ENCODE assay signal across 18 cellular contexts in genomic region chr19:3830841-3831589, GRCh38. TPM values are rescaled to one million over a fixed set of nuclear protein-coding genes. Genes with fewer than 3 reads are reported as not detected.
DNase-seq lines count a peak whose midpoint lies in the region; ATAC-seq, FAIRE-seq and TF ChIP-seq lines count a peak whose summit lies in the region.
"Had no signal": no experiment of that assay in that cellular context is flagged by ENCODE, and none has a peak within 500 bp of the region (broad histone marks: within the 10 kb centered on the region; RNA-seq: fewer than 3 reads in every experiment).

No MANE protein-coding gene starts in this region.

- intact Hi-C loops in natural killer cell (cut with micrococcal nuclease), result no loop called here

- no peak overlapping the region for H3K4me3 ChIP-seq in MG63

- H3K27me3 ChIP-seq in MG63, result no peaks in the 10 kb centered on the region

- FAIRE-seq in HTR-8/SVneo (lab: Jason Lieb, UNC), result peak; percentile 49
- FAIRE-seq: D721Med had no signal

- H3K9me3 ChIP-seq in MG63, result no peaks in the 10 kb centered on the region

- peaks cover 0 to 2% of the 10 kb centered on the region in 2 donors for H3K4me1 Mint-ChIP-seq in natural killer cell treated with Interleukin-12 subunit alpha and Interleukin-12 subunit beta and Interleukin-15 and Interleukin-18, amount 100 ng/mL, for 72 hours (ENCODE audit: low read depth in 2 of 2)
- H3K4me1 Mint-ChIP-seq in natural killer cell, result no peaks in the 10 kb centered on the region

- no peak for ATAC-seq in natural killer cell treated with Interleukin-12 subunit alpha and Interleukin-12 subunit beta and Interleukin-15 and Interleukin-18, amount 100 ng/mL, for 72 hours
- ATAC-seq in natural killer cell, result no peak
- ATAC-seq: CD8-positive, alpha-beta T cell had no signal

- no peaks in the 10 kb centered on the region for H3K9me3 Mint-ChIP-seq in natural killer cell treated with Interleukin-12 subunit alpha and Interleukin-12 subunit beta and Interleukin-15 and Interleukin-18, amount 100 ng/mL, for 72 hours
- H3K9me3 Mint-ChIP-seq in natural killer cell, result no peaks in the 10 kb centered on the region
- H3K9me3 Mint-ChIP-seq: CD8-positive, alpha-beta T cell had no signal

- H3K27ac Mint-ChIP-seq in natural killer cell treated with Interleukin-12 subunit alpha and Interleukin-12 subunit beta and Interleukin-15 and Interleukin-18, amount 100 ng/mL, for 72 hours, result no peak overlapping the region
- no peak overlapping the region for H3K27ac Mint-ChIP-seq in natural killer cell
- H3K27ac Mint-ChIP-seq: B cell; CD8-positive, alpha-beta T cell; IgD-negative memory B cell had no signal

- H3K36me3 ChIP-seq in MG63, result no peaks in the 10 kb centered on the region

- no peaks in the 10 kb centered on the region for H3K36me3 Mint-ChIP-seq in natural killer cell treated with Interleukin-12 subunit alpha and Interleukin-12 subunit beta and Interleukin-15 and Interleukin-18, amount 100 ng/mL, for 72 hours
- H3K36me3 Mint-ChIP-seq in natural killer cell, result no peaks in the 10 kb centered on the region
- H3K36me3 Mint-ChIP-seq: CD8-positive, alpha-beta T cell; IgD-negative memory B cell had no signal

- TF ChIP-seq CTCF in natural killer cell (IDR thresholded peaks at IDR 0.05), result no peak

- peak; percentile 41 for DNase-seq in natural killer cell treated with Interleukin-12 subunit alpha and Interleukin-12 subunit beta and Interleukin-15 and Interleukin-18, amount 100 ng/mL, for 72 hours (ENCODE audit: low spot score)
- DNase-seq in natural killer cell, result no peak
- no peak for DNase-seq in HTR-8/SVneo (ENCODE audit: insufficient read length, low spot score)
- DNase-seq in left kidney (ENCODE audit: low read depth, low spot score), result peak; percentile 66
- DNase-seq in MG63, result no peak
- DNase-seq in mesenteric fat pad (ENCODE audit: low spot score), result no peak
- no peak for DNase-seq in NCI-H1105 treated with DMSO at 0.1 percent for 48 hours (lab: John Stamatoyannopoulos, UW)
- DNase-seq: CD8-positive, alpha-beta T cell; DMS79; HCEC 1CT; NCI-H1417; NCI-H2029 treated with DMSO at 0.1 percent for 48 hours had no signal

- H3K4me3 Mint-ChIP-seq in natural killer cell treated with Interleukin-12 subunit alpha and Interleukin-12 subunit beta and Interleukin-15 and Interleukin-18, amount 100 ng/mL, for 72 hours, result no peak overlapping the region
- H3K4me3 Mint-ChIP-seq in natural killer cell, result no peak overlapping the region
- H3K4me3 Mint-ChIP-seq: B cell; CD8-positive, alpha-beta T cell; IgD-negative memory B cell had no signal

- no peaks in the 10 kb centered on the region for H3K27me3 Mint-ChIP-seq in natural killer cell treated with Interleukin-12 subunit alpha and Interleukin-12 subunit beta and Interleukin-15 and Interleukin-18, amount 100 ng/mL, for 72 hours
- no peaks in the 10 kb centered on the region for H3K27me3 Mint-ChIP-seq in natural killer cell (ENCODE audit: low read depth in 2 of 2)

RNA-seq across cellular contexts. Expression of gene ZFR2, which starts 37.8 kb away (rescaled TPM):
- total RNA-seq in natural killer cell treated with Interleukin-12 subunit alpha and Interleukin-12 subunit beta and Interleukin-15 and Interleukin-18, amount 100 ng/mL, for 72 hours, result 1 to 10 TPM in 1 of 2 donors, under 1 TPM in 1; 0.67 to 1.4 TPM
- total RNA-seq in natural killer cell (1 to 10 TPM; 1.6 to 4.4 (median 1.7) TPM), mesenteric fat pad (not detected)
- total RNA-seq in MG63 (2014; rRNA removed; shearing (Covaris generic); ENCODE audit: low replicate concordance), result not detected in 2 replicates
- total RNA-seq: HT-29, LHCN-M2 had no signal

RNA-seq across cellular contexts. Expression of gene MATK, which starts 44.8 kb away (rescaled TPM):
- total RNA-seq in natural killer cell treated with Interleukin-12 subunit alpha and Interleukin-12 subunit beta and Interleukin-15 and Interleukin-18, amount 100 ng/mL, for 72 hours, result 10 to 100 TPM; 58.5 to 61.9 TPM
- total RNA-seq in natural killer cell (100 to 1,000 TPM; 269 to 353 (median 317) TPM), mesenteric fat pad (3.3 TPM)
- 0.69 and 3.9 TPM in 2 replicates for total RNA-seq in MG63 (2014; rRNA removed; shearing (Covaris generic); ENCODE audit: low replicate concordance)
- total RNA-seq: LHCN-M2 had no signal

RNA-seq across cellular contexts. Expression of gene ATCAY, which starts 49.5 kb away (rescaled TPM):
- not detected for total RNA-seq in natural killer cell treated with Interleukin-12 subunit alpha and Interleukin-12 subunit beta and Interleukin-15 and Interleukin-18, amount 100 ng/mL, for 72 hours
- total RNA-seq in natural killer cell (not detected), mesenteric fat pad (not detected)
- total RNA-seq in MG63 (2014; rRNA removed; shearing (Covaris generic); ENCODE audit: low replicate concordance), result not detected in 2 replicates
- total RNA-seq: B cell; CD8-positive, alpha-beta T cell; HT-29; SK-MEL-5 had no signal

RNA-seq across cellular contexts. Expression of gene RAX2, which starts 59.0 kb away (rescaled TPM):
- under 1 TPM in 1 of 2 donors, not detected in 1; 0.21 TPM for total RNA-seq in natural killer cell treated with Interleukin-12 subunit alpha and Interleukin-12 subunit beta and Interleukin-15 and Interleukin-18, amount 100 ng/mL, for 72 hours
- total RNA-seq in natural killer cell (not detected), mesenteric fat pad (not detected)
- total RNA-seq in MG63 (2014; rRNA removed; shearing (Covaris generic); ENCODE audit: low replicate concordance), result not detected in 2 replicates
- total RNA-seq: B cell; CD8-positive, alpha-beta T cell; HT-29; LHCN-M2; SK-MEL-5 had no signal

Comparison
In these comparisons a context has a peak if more than half of its experiments do, and no peak if none do; other contexts are left out.
1. DNase-seq: peak in natural killer cell treated with Interleukin-12 subunit alpha and Interleukin-12 subunit beta and Interleukin-15 and Interleukin-18, amount 100 ng/mL, for 72 hours (single experiment) and left kidney (single experiment); none in natural killer cell (single experiment), HTR-8/SVneo (single experiment), MG63 (single experiment), mesenteric fat pad (single experiment) and NCI-H1105 treated with DMSO at 0.1 percent for 48 hours (single experiment).
2. RNA of gene MATK, which starts 44.8 kb away (total RNA-seq): 269 to 353 TPM in natural killer cell and 58.5 to 61.9 TPM in natural killer cell treated with Interleukin-12 subunit alpha and Interleukin-12 subunit beta and Interleukin-15 and Interleukin-18, amount 100 ng/mL, for 72 hours; 0.69 to 3.9 TPM in MG63 and 3.3 TPM in mesenteric fat pad (single experiment); every median in the first group is over 10 times any median in the second.